ENCODE assay signal across 1 cellular context in the genomic region with DNA sequence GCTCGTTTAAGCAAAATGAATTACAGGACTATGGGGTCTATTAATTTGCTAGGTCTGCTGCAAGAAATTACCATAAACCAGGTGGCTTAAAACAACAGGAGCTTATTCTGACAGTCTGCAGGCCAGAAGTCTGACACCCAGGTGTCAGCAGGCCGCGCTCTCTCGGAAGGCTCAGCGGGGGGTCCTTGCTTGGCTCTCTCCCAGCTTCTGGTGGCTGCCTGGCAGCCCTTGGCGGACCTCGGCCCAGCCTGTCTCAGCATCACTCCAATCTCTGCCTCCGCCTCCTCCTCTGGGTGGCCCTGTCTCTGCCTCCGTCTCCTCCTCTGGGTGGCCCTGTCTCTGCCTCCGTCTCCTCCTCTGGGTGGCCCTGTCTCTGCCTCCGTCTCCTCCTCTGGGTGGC.
TF ChIP-seq lines count a peak whose summit lies in the region.

No MANE protein-coding gene starts in this region.

TF ChIP-seq in GM23338, 12 proteins besides CTCF, POLR2A, EP300 and RAD21 (continued from another document):
- no peak for TF ChIP-seq REST (IDR thresholded peaks at IDR 0.05; ENCODE audit: unreplicated experiment)
- no peak for TF ChIP-seq EZH2 (IDR thresholded peaks at IDR 0.05; ENCODE audit: low read depth, unreplicated experiment)
- no peak for TF ChIP-seq STAT1 (IDR thresholded peaks at IDR 0.05; ENCODE audit: unreplicated experiment)
- no peak for TF ChIP-seq NANOG (IDR thresholded peaks at IDR 0.05; ENCODE audit: borderline replicate concordance)
- no peak for TF ChIP-seq ZNF462 (CRISPR knock-in tag; IDR thresholded peaks at IDR 0.05)
- no peak for TF ChIP-seq JUNB (IDR thresholded peaks at IDR 0.05; ENCODE audit: unreplicated experiment)
